ENCODE assay signal across 19 cellular contexts in the genomic region with DNA sequence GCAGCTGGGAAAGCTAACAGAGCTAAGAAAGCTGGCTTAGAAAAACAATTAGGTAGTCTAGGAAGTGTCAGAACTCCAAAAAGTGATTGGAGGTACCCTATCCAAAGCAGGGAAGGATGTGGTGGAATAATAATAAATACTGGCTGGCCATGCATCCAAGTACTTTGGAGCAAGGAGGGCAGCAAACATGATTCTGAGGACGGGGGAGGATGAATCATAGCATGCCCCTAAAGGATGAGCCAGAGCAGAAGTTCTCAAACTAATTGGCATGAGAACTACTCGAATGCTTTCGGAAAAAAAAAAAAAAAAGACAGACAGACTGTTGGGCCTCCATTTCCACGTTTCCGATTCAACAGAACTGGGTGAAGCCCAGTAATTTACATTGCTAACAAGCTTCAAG. TPM values are rescaled to one million over a fixed set of nuclear protein-coding genes. Genes with fewer than 3 reads are reported as not detected.
DNase-seq lines count a peak whose midpoint lies in the region; ATAC-seq and TF ChIP-seq lines count a peak whose summit lies in the region.
"Had no signal": no experiment of that assay in that cellular context is flagged by ENCODE, and none has a peak within 500 bp of the region (broad histone marks: within the 10 kb centered on the region; RNA-seq: fewer than 3 reads in every experiment).

No MANE protein-coding gene starts in this region.

- H4K5ac ChIP-seq in IMR-90 (ENCODE audit: low read depth, low read length) = no peak overlapping the region

- no peak overlapping the region for H2AK5ac ChIP-seq in IMR-90 (ENCODE audit: low read depth, low read length)

- peaks cover 41% of the 10 kb centered on the region for H3K4me1 Mint-ChIP-seq in activated T-cell treated with anti-CD3 and anti-CD28 coated beads, Interleukin-2, amount 50 U/mL, for 4 hours (ENCODE audit: low read depth)
- H3K4me1 Mint-ChIP-seq in central memory CD8-positive, alpha-beta T cell = peaks cover 50% of the 10 kb centered on the region

- H2AFZ ChIP-seq in IMR-90 (replicated peaks; ENCODE audit: low read length, poor library complexity) = no peak overlapping the region
- no peak overlapping the region for H2AFZ ChIP-seq in osteoblast (ENCODE audit: low read length)

- H3K79me1 ChIP-seq in IMR-90 (ENCODE audit: low read depth in 1 of 2, low read length in 2 of 2) = peaks cover 26 to 57% of the 10 kb centered on the region in 2 experiments

- no peak overlapping the region for H4K91ac ChIP-seq in IMR-90 (ENCODE audit: insufficient read depth, low read depth, low read length)

- H3K36me3 ChIP-seq in IMR-90 (ENCODE audit: control insufficient read depth, insufficient read depth, low read length) = no peaks in the 10 kb centered on the region
- no peaks in the 10 kb centered on the region for H3K36me3 ChIP-seq in osteoblast (ENCODE audit: insufficient read depth, low read length)
- H3K36me3 ChIP-seq: breast epithelium had no signal

- H3K9ac ChIP-seq in IMR-90 (ENCODE audit: low read depth, low read length) = no peak overlapping the region

- no peak overlapping the region for H3K18ac ChIP-seq in IMR-90 (ENCODE audit: low read depth, low read length)

- no peak overlapping the region for H2AK9ac ChIP-seq in IMR-90 (replicated peaks; ENCODE audit: low read depth, low read length, poor library complexity)

- no peak overlapping the region for H3K27ac Mint-ChIP-seq in central memory CD8-positive, alpha-beta T cell (ENCODE audit: low read depth)
- H3K27ac Mint-ChIP-seq: activated naive CD4-positive, alpha-beta T cell treated with anti-CD3 and anti-CD28 coated beads for 36 hours had no signal

- no peak for DNase-seq in activated T-cell treated with anti-CD3 and anti-CD28 coated beads, Interleukin-2, amount 50 U/mL, for 4 hours
- DNase-seq in activated T-cell treated with anti-CD3 and anti-CD28 coated beads, Interleukin-2, amount 50 U/mL, for 1 hour = no peak
- DNase-seq in IMR-90 = peak; percentile 13
- no peak for DNase-seq in central memory CD8-positive, alpha-beta T cell (ENCODE audit: low spot score in 2 of 2)
- peak; percentile 77 for DNase-seq in osteoblast (ENCODE audit: insufficient read length, low spot score, missing footprints)
- DNase-seq in RWPE1 (ENCODE audit: low spot score) = no peak
- DNase-seq: activated naive CD4-positive, alpha-beta T cell treated with anti-CD3 and anti-CD28 coated beads for 36 hours; GDM1; left cardiac atrium; mucosa of descending colon; NCI-H1694; OCI-M1; spleen; stimulated activated naive CD8-positive, alpha-beta T cell treated with anti-CD3 and anti-CD28 coated beads, Interleukin-15, Interleukin-2, amounts not matched to agents 100 U/mL and 50 U/mL, for 24 hours had no signal

- POLR2A ChIA-PET in IMR-90 (lab: Charles Lee; ENCODE audit: unreplicated experiment) (no interaction called here), RWPE1 (lab: Yijun Ruan, JAX; ENCODE audit: low non-redundant PET) (no interaction called here)

- H3K9me1 ChIP-seq in IMR-90 (ENCODE audit: insufficient read depth, low read length) = no peaks in the 10 kb centered on the region

- intact Hi-C loops in IMR-90 (cut with micrococcal nuclease) = loop anchor here (5.0 kb wide), 1 partner anchor 73 kb away; no protein-coding TSS in a partner anchor

- no TSS peak for BruUV-seq in IMR-90 (replicated peaks; lab: Mats Ljungman, UMichigan)

- H4K8ac ChIP-seq in IMR-90 (ENCODE audit: low read depth in 2 of 2, low read length in 2 of 2) = no peak overlapping the region

- peaks cover 67% of the 10 kb centered on the region for H3K79me2 ChIP-seq in osteoblast (ENCODE audit: insufficient read depth, low read length)

- no peaks in the 10 kb centered on the region for H3K27me3 ChIP-seq in IMR-90 (ENCODE audit: control insufficient read depth, insufficient read depth, low read length)
- H3K27me3 ChIP-seq in osteoblast (ENCODE audit: insufficient read depth, low read length) = no peaks in the 10 kb centered on the region
- H3K27me3 ChIP-seq: breast epithelium, spleen had no signal

- no peak for TF ChIP-seq RAD21 in IMR-90 (IDR thresholded peaks at IDR 0.05; ENCODE audit: low read length)

- H3K9me3 ChIP-seq in IMR-90 (ENCODE audit: control insufficient read depth, insufficient read depth, low read length) (no peaks in the 10 kb centered on the region), osteoblast (ENCODE audit: low read depth, low read length) (no peaks in the 10 kb centered on the region)
- H3K9me3 ChIP-seq: A549, breast epithelium, mucosa of descending colon, spleen had no signal

- no peak overlapping the region for H2BK15ac ChIP-seq in IMR-90 (ENCODE audit: low read depth, low read length)

- H3K4me3 ChIP-seq in IMR-90 (ENCODE audit: insufficient read depth, low read depth, low read length) = no peak overlapping the region
- H3K4me3 ChIP-seq in osteoblast (ENCODE audit: insufficient read depth, low read length) = no peak overlapping the region
- H3K4me3 ChIP-seq: A549, breast epithelium, mucosa of descending colon had no signal

- no peak overlapping the region for H2BK5ac ChIP-seq in IMR-90 (ENCODE audit: low read depth, low read length, poor library complexity, severe bottlenecking)

- dilution Hi-C loops in IMR-90 (cut with HindIII; ENCODE audit: low sequenced_read_pairs, unreplicated experiment) = no loop called here

- H3K23ac ChIP-seq in IMR-90 (ENCODE audit: low read depth, low read length) = no peak overlapping the region

- in situ Hi-C loops in IMR-90 (cut with MboI; ENCODE audit: low sequenced_read_pairs) = no loop called here

- CTCF ChIA-PET in IMR-90 (lab: Yijun Ruan, JAX) (no interaction called here), RWPE1 (lab: Yijun Ruan, JAX) (no interaction called here)

- no peak overlapping the region for H3K4ac ChIP-seq in IMR-90 (ENCODE audit: low read depth, low read length)

- peak overlapping the region; percentile 92 for H3K4me3 Mint-ChIP-seq in activated T-cell treated with anti-CD3 and anti-CD28 coated beads, Interleukin-2, amount 50 U/mL, for 4 hours
- peak overlapping the region; percentile 97 for H3K4me3 Mint-ChIP-seq in central memory CD8-positive, alpha-beta T cell

- H4K20me1 ChIP-seq in IMR-90 (ENCODE audit: insufficient read depth, low read length) (peaks cover 3% of the 10 kb centered on the region; the same call in 1 of the 2 replicates), osteoblast (ENCODE audit: insufficient read depth, low read length) (peaks cover 30% of the 10 kb centered on the region)

- no peak overlapping the region for H2BK20ac ChIP-seq in IMR-90 (ENCODE audit: low read depth, low read length)

- H3K56ac ChIP-seq in IMR-90 (ENCODE audit: extremely low read depth, insufficient read depth, low read length) = no peak overlapping the region

- no peak for TF ChIP-seq POLR2A in IMR-90 (IDR thresholded peaks at IDR 0.05; ENCODE audit: low read depth, low read length)

- no peaks in the 10 kb centered on the region for H3K9me3 Mint-ChIP-seq in activated T-cell treated with anti-CD3 and anti-CD28 coated beads, Interleukin-2, amount 50 U/mL, for 4 hours
- no peaks in the 10 kb centered on the region for H3K9me3 Mint-ChIP-seq in central memory CD8-positive, alpha-beta T cell
- H3K9me3 Mint-ChIP-seq: activated naive CD4-positive, alpha-beta T cell treated with anti-CD3 and anti-CD28 coated beads for 36 hours had no signal

- no peak for ATAC-seq in activated T-cell treated with anti-CD3 and anti-CD28 coated beads, Interleukin-2, amount 50 U/mL, for 4 hours
- ATAC-seq in IMR-90 (ENCODE audit: low read depth) = no peak
- no peak for ATAC-seq in central memory CD8-positive, alpha-beta T cell (replicated peaks; ENCODE audit: extremely low read depth, poor library complexity, severe bottlenecking)
- ATAC-seq in HG03457 (IDR thresholded peaks at IDR 0.05; ENCODE audit: unreplicated experiment) = no peak
- ATAC-seq in GM19035 (IDR thresholded peaks at IDR 0.05; ENCODE audit: unreplicated experiment) = no peak
- ATAC-seq: A549; HCT116; left cardiac atrium; mucosa of descending colon; stimulated activated naive CD8-positive, alpha-beta T cell treated with anti-CD3 and anti-CD28 coated beads, Interleukin-15, Interleukin-2, amounts not matched to agents 100 U/mL and 50 U/mL, for 24 hours had no signal

- H3K36me3 Mint-ChIP-seq in activated T-cell treated with anti-CD3 and anti-CD28 coated beads, Interleukin-2, amount 50 U/mL, for 4 hours (ENCODE audit: insufficient read depth) = peaks cover 16% of the 10 kb centered on the region
- peaks cover 14% of the 10 kb centered on the region for H3K36me3 Mint-ChIP-seq in central memory CD8-positive, alpha-beta T cell (ENCODE audit: insufficient read depth)

- H3K27ac ChIP-seq in IMR-90 (ENCODE audit: insufficient read depth, low read length) (no peak overlapping the region), osteoblast (ENCODE audit: low read depth, low read length) (no peak overlapping the region), RWPE1 (no peak overlapping the region)
- H3K27ac ChIP-seq: A549, breast epithelium had no signal

- no peaks in the 10 kb centered on the region for H3K27me3 Mint-ChIP-seq in activated T-cell treated with anti-CD3 and anti-CD28 coated beads, Interleukin-2, amount 50 U/mL, for 4 hours (ENCODE audit: low read depth)
- H3K27me3 Mint-ChIP-seq in central memory CD8-positive, alpha-beta T cell = no peaks in the 10 kb centered on the region

- H3K4me2 ChIP-seq in IMR-90 (ENCODE audit: low read depth, low read length) (no peak overlapping the region), osteoblast (ENCODE audit: insufficient read depth, low read length) (no peak overlapping the region)

- TF ChIP-seq CTCF in IMR-90 (conservative IDR thresholded peaks at IDR 0.05; ENCODE audit: low read depth, low read length) = no peak
- TF ChIP-seq CTCF in osteoblast (IDR thresholded peaks at IDR 0.05; ENCODE audit: extremely low read depth, low read depth, low read length) = no peak
- TF ChIP-seq CTCF in RWPE1 (conservative IDR thresholded peaks at IDR 0.05; ENCODE audit: low read depth) = no peak

- no peak overlapping the region for H3K14ac ChIP-seq in IMR-90 (replicated peaks; ENCODE audit: low read depth, low read length)

- H2BK120ac ChIP-seq in IMR-90 (ENCODE audit: low read depth, low read length) = no peak overlapping the region

- H3K4me1 ChIP-seq in IMR-90 (ENCODE audit: control insufficient read depth, insufficient read depth, low read length) = no peaks in the 10 kb centered on the region
- H3K4me1 ChIP-seq in osteoblast (ENCODE audit: insufficient read depth, low read length) = peaks cover 13% of the 10 kb centered on the region
- H3K4me1 ChIP-seq: breast epithelium had no signal

- WGBS in IMR-90 (ENCODE audit: extremely low coverage in 2 of 2, insufficient read length in 1 of 2), 2 experiments = no CpG with 5 or more reads among the region's 5 CpGs

TF ChIP-seq in IMR-90, 13 proteins besides CTCF, POLR2A, EP300 and RAD21 (continues in another document):
- TF ChIP-seq SMC3 (IDR thresholded peaks at IDR 0.05; ENCODE audit: low read depth, low read length) = no peak
- no peak for TF ChIP-seq RCOR1 (IDR thresholded peaks at IDR 0.05; ENCODE audit: insufficient replicate concordance, low read length)
- no peak for TF ChIP-seq NFE2L2 (IDR thresholded peaks at IDR 0.05; ENCODE audit: low read depth, low read length)

RNA-seq across cellular contexts. Expression of gene CWC22, which starts 2.4 kb away (rescaled TPM):
- 10 to 100 TPM; 30.7 to 33.4 (median 32.5) TPM for total RNA-seq in activated T-cell treated with anti-CD3 and anti-CD28 coated beads, Interleukin-2, amount 50 U/mL, for 4 hours
- total RNA-seq in IMR-90 (2012; rRNA removed) (17.9 and 21.1 TPM in 2 replicates), osteoblast (15.2 and 17.1 TPM in 2 replicates)
- polyA plus RNA-seq in IMR-90 (2012; rRNA removed) = 3.5 and 4.5 TPM in 2 replicates
- 0.32 and 0.71 TPM in 2 replicates for polyA plus RNA-seq in IMR-90 (2012; cell fraction: cytosol; rRNA removed)
- 0.60 and 5.3 TPM in 2 replicates for polyA plus RNA-seq in IMR-90 (2012; cell fraction: nucleus; rRNA removed; ENCODE audit: low replicate concordance)

Comparison
In these comparisons a context has a peak if more than half of its experiments do, and no peak if none do; other contexts are left out.
1. DNase-seq: peak in IMR-90 (single experiment) and osteoblast (single experiment); none in activated T-cell treated with anti-CD3 and anti-CD28 coated beads, Interleukin-2, amount 50 U/mL, for 4 hours (single experiment), activated T-cell treated with anti-CD3 and anti-CD28 coated beads, Interleukin-2, amount 50 U/mL, for 1 hour (single experiment), central memory CD8-positive, alpha-beta T cell (0 of 2) and RWPE1 (single experiment).